ENCODE assay signal across 1 cellular context in genomic region chr6:11221623-11222384, GRCh38.
TF ChIP-seq lines count a peak whose summit lies in the region.

No MANE protein-coding gene starts in this region.

TF ChIP-seq in IMR-90, 13 proteins besides CTCF, POLR2A, EP300 and RAD21:
- TF ChIP-seq NFE2L2 (IDR thresholded peaks at IDR 0.05; ENCODE audit: low read depth, low read length), result no peak
- TF ChIP-seq MAZ (IDR thresholded peaks at IDR 0.05; ENCODE audit: borderline replicate concordance, low read depth, low read length), result no peak
- no peak for TF ChIP-seq CEBPB (IDR thresholded peaks at IDR 0.05; ENCODE audit: low read depth, low read length)
- no peak for TF ChIP-seq RFX5 (IDR thresholded peaks at IDR 0.05; ENCODE audit: low read depth, low read length)
- TF ChIP-seq FOS (IDR thresholded peaks at IDR 0.05; ENCODE audit: low read depth, low read length), result no peak
- TF ChIP-seq USF2 (IDR thresholded peaks at IDR 0.05; ENCODE audit: low read depth, low read length), result no peak
